ENCODE assay signal across 27 cellular contexts in genomic region chr3:62884041-62884870, GRCh38. TPM values are rescaled to one million over a fixed set of nuclear protein-coding genes. Genes with fewer than 3 reads are reported as not detected.
"Had no signal": no experiment of that assay in that cellular context is flagged by ENCODE, and none has a peak within 500 bp of the region (broad histone marks: within the 10 kb centered on the region; RNA-seq: fewer than 3 reads in every experiment).

No MANE protein-coding gene starts in this region.

- H3K27ac ChIP-seq: brain microvascular endothelial cell, colonic mucosa, foreskin keratinocyte, prostate gland, right atrium auricular region, tibial artery had no signal

- H3K4me3 ChIP-seq: colonic mucosa, mucosa of descending colon, prostate gland, right atrium auricular region, tibial artery had no signal

- ATAC-seq: activated CD8-positive, alpha-beta T cell treated with anti-CD3 and anti-CD28 coated beads for 36 hours; foreskin keratinocyte; left ventricle myocardium superior; mucosa of descending colon had no signal

- H3K27me3 ChIP-seq: brain microvascular endothelial cell, colonic mucosa, right atrium auricular region, tibial artery had no signal

- H3K4me1 ChIP-seq: colonic mucosa, foreskin keratinocyte, prostate gland, right atrium auricular region, tibial artery had no signal

- H3K27ac Mint-ChIP-seq: activated CD8-positive, alpha-beta T cell treated with anti-CD3 and anti-CD28 coated beads for 36 hours; activated T-cell treated with anti-CD3 and anti-CD28 coated beads, Interleukin-2, amount 50 U/mL, for 24 hours; naive B cell; T-helper 2 cell treated with Interferon-gamma antibody and Interleukin-4, amounts not matched to agents 5 μg/mL and 100 μg/mL, for 36 hours had no signal

- H3K27me3 Mint-ChIP-seq: activated CD8-positive, alpha-beta T cell treated with anti-CD3 and anti-CD28 coated beads for 36 hours; naive B cell had no signal

- H3K9me3 ChIP-seq: colonic mucosa, mucosa of descending colon, prostate gland, right atrium auricular region, tibial artery had no signal

- H3K36me3 Mint-ChIP-seq: naive B cell had no signal

- DNase-seq: activated CD4-positive, alpha-beta T cell treated with anti-CD3 and anti-CD28 coated beads for 48 hours; activated CD4-positive, CD25-positive, alpha-beta regulatory T cell; activated CD8-positive, alpha-beta T cell treated with anti-CD3 and anti-CD28 coated beads for 36 hours; activated effector memory CD4-positive, alpha-beta T cell treated with anti-CD3 and anti-CD28 coated beads, Interleukin-2, amount 50 U/mL, for 16 hours; activated naive CD4-positive, alpha-beta T cell treated with anti-CD3 and anti-CD28 coated beads, Interleukin-2, amount 50 U/mL, for 16 hours; activated T-cell treated with anti-CD3 and anti-CD28 coated beads, Interleukin-2, amount 50 U/mL, for 24 hours; aorta; brain microvascular endothelial cell; central memory CD4-positive, alpha-beta T cell; colonic mucosa; foreskin keratinocyte; glutamatergic neuron; hippocampal formation; left ventricle myocardium superior; mucosa of descending colon; naive B cell; stimulated activated CD4-positive, alpha-beta T cell treated with anti-CD3 and anti-CD28 coated beads, Interleukin-12 subunit alpha, Interleukin-12 subunit beta, amount 100 ng/mL, for 4 hours; stimulated activated CD4-positive, alpha-beta T cell treated with anti-CD3 and anti-CD28 coated beads, Interleukin-1b, Interleukin-23, amount 100 ng/mL, for 48 hours; stimulated activated naive CD4-positive, alpha-beta T cell treated with Interleukin-2 at 50 U/mL for 16 hours; substantia nigra; tibial artery had no signal

- H3K36me3 ChIP-seq: brain microvascular endothelial cell, colonic mucosa, prostate gland, right atrium auricular region, tibial artery had no signal

- H3K9me3 Mint-ChIP-seq: activated T-cell treated with anti-CD3 and anti-CD28 coated beads, Interleukin-2, amount 50 U/mL, for 24 hours; neural crest cell; T-helper 2 cell treated with Interferon-gamma antibody and Interleukin-4, amounts not matched to agents 5 μg/mL and 100 μg/mL, for 36 hours had no signal

- H3K4me3 Mint-ChIP-seq: activated CD8-positive, alpha-beta T cell treated with anti-CD3 and anti-CD28 coated beads for 36 hours; activated T-cell treated with anti-CD3 and anti-CD28 coated beads, Interleukin-2, amount 50 U/mL, for 24 hours; naive B cell; neural crest cell; T-helper 2 cell treated with Interferon-gamma antibody and Interleukin-4, amounts not matched to agents 5 μg/mL and 100 μg/mL, for 36 hours had no signal

- H3K4me1 Mint-ChIP-seq: naive B cell had no signal

RNA-seq across cellular contexts. Expression of gene CADPS, which starts 9.0 kb away (rescaled TPM):
- total RNA-seq: activated CD8-positive, alpha-beta T cell treated with anti-CD3 and anti-CD28 coated beads for 36 hours; epithelial cell of proximal tubule; osteocyte had no signal
